8 cellular contexts compared by ENCODE assay signal in genomic region chr12:45216983-45217485, GRCh38. TPM values are rescaled to one million over a fixed set of nuclear protein-coding genes. Genes with fewer than 3 reads are reported as not detected.
DNase-seq lines count a peak whose midpoint lies in the region; ATAC-seq and TF ChIP-seq lines count a peak whose summit lies in the region.

No MANE protein-coding gene starts in this region.

- 19% methylated on average over 9 of the region's 9 CpGs for WGBS in thymus

- DNase-seq in activated T-cell treated with anti-CD3 and anti-CD28 coated beads, Interleukin-2, amount 50 U/mL, for 72 hours, result no peak
- DNase-seq in activated T-cell treated with anti-CD3 and anti-CD28 coated beads for 4 hours (no peak), kidney epithelial cell (ENCODE audit: low read depth) (no peak), NCI-H2029 treated with DMSO at 0.1 percent for 48 hours (lab: John Stamatoyannopoulos, UW) (no peak)
- no peak for DNase-seq in activated T-helper 1 cell treated with anti-CD3 and anti-CD28 coated beads, Interleukin-12 subunit alpha, Interleukin-12 subunit beta, Interleukin-2, Interleukin-4 antibody, amounts not matched to agents 30 ng/mL and 10 ng/mL and 1 ng/mL, durations not matched to agents 14 hours and 24 hours and 36 hours (ENCODE audit: low spot score)
- DNase-seq in stimulated activated CD4-positive, alpha-beta T cell treated with anti-CD3 and anti-CD28 coated beads, Interleukin-2, amount 100 ng/mL, for 24 hours, result no peak

- peak overlapping the region; percentile 88 to 95 for H3K4me3 Mint-ChIP-seq in activated T-cell treated with anti-CD3 and anti-CD28 coated beads, Interleukin-2, amount 50 U/mL, for 72 hours
- peak overlapping the region; percentile 92 for H3K4me3 Mint-ChIP-seq in activated T-helper 1 cell treated with anti-CD3 and anti-CD28 coated beads, Interleukin-12 subunit alpha, Interleukin-12 subunit beta, Interleukin-2, Interleukin-4 antibody, amounts not matched to agents 30 ng/mL and 10 ng/mL and 1 ng/mL, durations not matched to agents 14 hours and 24 hours and 36 hours

- no peaks in the 10 kb centered on the region for H3K9me3 Mint-ChIP-seq in activated T-cell treated with anti-CD3 and anti-CD28 coated beads, Interleukin-2, amount 50 U/mL, for 72 hours
- no peaks in the 10 kb centered on the region for H3K9me3 Mint-ChIP-seq in activated T-helper 1 cell treated with anti-CD3 and anti-CD28 coated beads, Interleukin-12 subunit alpha, Interleukin-12 subunit beta, Interleukin-2, Interleukin-4 antibody, amounts not matched to agents 30 ng/mL and 10 ng/mL and 1 ng/mL, durations not matched to agents 14 hours and 24 hours and 36 hours

- H3K4me1 ChIP-seq in thymus (ENCODE audit: control insufficient read depth, insufficient read depth, low read length), result peaks cover 32% of the 10 kb centered on the region

- peak overlapping the region; percentile 96 for H3K27ac Mint-ChIP-seq in activated T-cell treated with anti-CD3 and anti-CD28 coated beads, Interleukin-2, amount 50 U/mL, for 72 hours
- H3K27ac Mint-ChIP-seq in activated T-helper 1 cell treated with anti-CD3 and anti-CD28 coated beads, Interleukin-12 subunit alpha, Interleukin-12 subunit beta, Interleukin-2, Interleukin-4 antibody, amounts not matched to agents 30 ng/mL and 10 ng/mL and 1 ng/mL, durations not matched to agents 14 hours and 24 hours and 36 hours, result peak overlapping the region; percentile 32

- H3K27me3 Mint-ChIP-seq in activated T-cell treated with anti-CD3 and anti-CD28 coated beads, Interleukin-2, amount 50 U/mL, for 72 hours (ENCODE audit: low read depth), result no peaks in the 10 kb centered on the region
- peaks cover 1% of the 10 kb centered on the region for H3K27me3 Mint-ChIP-seq in activated T-helper 1 cell treated with anti-CD3 and anti-CD28 coated beads, Interleukin-12 subunit alpha, Interleukin-12 subunit beta, Interleukin-2, Interleukin-4 antibody, amounts not matched to agents 30 ng/mL and 10 ng/mL and 1 ng/mL, durations not matched to agents 14 hours and 24 hours and 36 hours (ENCODE audit: insufficient read depth)

- H3K4me3 ChIP-seq in kidney epithelial cell (ENCODE audit: low read depth, low read length) (peak overlapping the region; percentile 92), thymus (ENCODE audit: low read length) (peak overlapping the region; percentile 98)

- no peaks in the 10 kb centered on the region for H3K27me3 ChIP-seq in kidney epithelial cell (ENCODE audit: control insufficient read depth, insufficient read depth, low read length)
- no peaks in the 10 kb centered on the region for H3K27me3 ChIP-seq in thymus (ENCODE audit: control insufficient read depth, insufficient read depth)

- H3K36me3 ChIP-seq in kidney epithelial cell (ENCODE audit: control insufficient read depth, insufficient read depth, low read length), result no peaks in the 10 kb centered on the region
- no peaks in the 10 kb centered on the region for H3K36me3 ChIP-seq in thymus (ENCODE audit: control insufficient read depth, insufficient read depth)

- no peaks in the 10 kb centered on the region for H3K9me3 ChIP-seq in thymus (ENCODE audit: control insufficient read depth)

- no peak for TF ChIP-seq CTCF in kidney epithelial cell (IDR thresholded peaks at IDR 0.05; ENCODE audit: insufficient read depth, low read length, poor library complexity, severe bottlenecking)

- peaks cover 0 to 2% of the 10 kb centered on the region in 2 donors for H3K36me3 Mint-ChIP-seq in activated T-cell treated with anti-CD3 and anti-CD28 coated beads, Interleukin-2, amount 50 U/mL, for 72 hours (ENCODE audit: insufficient read depth in 2 of 2)
- peaks cover 8% of the 10 kb centered on the region for H3K36me3 Mint-ChIP-seq in activated T-helper 1 cell treated with anti-CD3 and anti-CD28 coated beads, Interleukin-12 subunit alpha, Interleukin-12 subunit beta, Interleukin-2, Interleukin-4 antibody, amounts not matched to agents 30 ng/mL and 10 ng/mL and 1 ng/mL, durations not matched to agents 14 hours and 24 hours and 36 hours (ENCODE audit: low read depth)

- peaks cover 60% of the 10 kb centered on the region for H3K4me1 Mint-ChIP-seq in activated T-cell treated with anti-CD3 and anti-CD28 coated beads, Interleukin-2, amount 50 U/mL, for 72 hours (ENCODE audit: low read depth)
- peaks cover 43% of the 10 kb centered on the region for H3K4me1 Mint-ChIP-seq in activated T-helper 1 cell treated with anti-CD3 and anti-CD28 coated beads, Interleukin-12 subunit alpha, Interleukin-12 subunit beta, Interleukin-2, Interleukin-4 antibody, amounts not matched to agents 30 ng/mL and 10 ng/mL and 1 ng/mL, durations not matched to agents 14 hours and 24 hours and 36 hours (ENCODE audit: low read depth)

- ATAC-seq in activated T-cell treated with anti-CD3 and anti-CD28 coated beads, Interleukin-2, amount 50 U/mL, for 72 hours (replicated peaks in 1 of 2), result no peak
- ATAC-seq in HG03378 (IDR thresholded peaks at IDR 0.05; ENCODE audit: unreplicated experiment), result no peak

- peak overlapping the region; percentile 95 for H3K27ac ChIP-seq in thymus (ENCODE audit: low read depth)

- intact Hi-C loops in activated T-helper 1 cell treated with anti-CD3 and anti-CD28 coated beads, Interleukin-12 subunit alpha, Interleukin-12 subunit beta, Interleukin-2, Interleukin-4 antibody, amounts not matched to agents 30 ng/mL and 10 ng/mL and 1 ng/mL, durations not matched to agents 14 hours and 24 hours and 36 hours (cut with micrococcal nuclease), result loop anchor here (5.0 to 10.0 kb wide), 3 partner anchors 50 to 778 kb away; partner anchors contain the start of gene SCAF11

RNA-seq across cellular contexts. Expression of gene ANO6, which starts 1.1 kb away (rescaled TPM):
- total RNA-seq in activated T-cell treated with anti-CD3 and anti-CD28 coated beads, Interleukin-2, amount 50 U/mL, for 72 hours, result 10 to 100 TPM; 25.3 to 27.0 TPM
- 21.7 and 22.1 TPM in 2 replicates for total RNA-seq in activated T-helper 1 cell treated with anti-CD3 and anti-CD28 coated beads, Interleukin-12 subunit alpha, Interleukin-12 subunit beta, Interleukin-2, Interleukin-4 antibody, amounts not matched to agents 30 ng/mL and 10 ng/mL and 1 ng/mL, durations not matched to agents 14 hours and 24 hours and 36 hours
- 69.9 and 73.2 TPM in 2 replicates for total RNA-seq in kidney epithelial cell
- polyA plus RNA-seq in thymus, result 11.6 TPM
